In the genomic region with DNA sequence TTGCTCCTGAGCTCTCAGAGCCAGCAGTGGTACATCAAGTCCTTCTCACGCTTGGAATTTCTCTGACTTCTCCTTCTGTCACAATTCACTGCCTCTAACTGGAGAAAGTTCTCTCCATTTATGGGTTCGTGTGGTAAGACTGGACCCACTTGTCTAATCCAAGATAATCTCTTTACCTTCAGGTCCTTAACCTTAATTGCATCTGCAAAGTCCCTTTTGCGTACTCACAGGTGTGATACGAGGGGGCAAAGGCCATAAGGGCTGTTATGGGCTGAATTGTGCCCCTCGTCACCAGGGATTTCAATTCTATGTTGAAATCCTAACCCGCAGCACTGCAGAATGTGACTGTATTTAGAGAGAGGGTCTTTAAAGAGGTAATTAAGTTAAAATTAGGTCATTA, we compare ENCODE assay signal across 22 cellular contexts. TPM values are rescaled to one million over a fixed set of nuclear protein-coding genes. Genes with fewer than 3 reads are reported as not detected.
"Had no signal": no experiment of that assay in that cellular context is flagged by ENCODE, and none has a peak within 500 bp of the region (broad histone marks: within the 10 kb centered on the region; RNA-seq: fewer than 3 reads in every experiment).

No MANE protein-coding gene starts in this region.

- H3K36me3 ChIP-seq: esophagus muscularis mucosa, gastrocnemius medialis, heart right ventricle, thoracic aorta, transverse colon had no signal

- H3K9me3 Mint-ChIP-seq: dendritic cell treated with granulocyte-macrophage colony-stimulating factor and Interleukin-4, amounts not matched to agents 40 ng/mL and 50 ng/mL, for 4 days; effector memory CD8-positive, alpha-beta T cell; natural killer cell; stimulated activated naive B cell treated with anti-CD40 and anti-IgM and Interleukin-4, amounts not matched to agents 10 μg/mL and 1 μg/mL and 100 μg/mL, for 72 hours; stimulated activated naive CD8-positive, alpha-beta T cell treated with anti-CD3 and anti-CD28 coated beads, Interleukin-15, amount 100 ng/mL, for 72 hours had no signal

- H3K27ac ChIP-seq: epithelial cell of prostate, esophagus muscularis mucosa, gastrocnemius medialis, heart right ventricle, psoas muscle, thoracic aorta, transverse colon had no signal

- H3K27ac Mint-ChIP-seq: dendritic cell treated with granulocyte-macrophage colony-stimulating factor and Interleukin-4, amounts not matched to agents 40 ng/mL and 50 ng/mL, for 4 days; effector memory CD8-positive, alpha-beta T cell; natural killer cell; stimulated activated naive B cell treated with anti-CD40 and anti-IgM and Interleukin-4, amounts not matched to agents 10 μg/mL and 1 μg/mL and 100 μg/mL, for 72 hours; stimulated activated naive CD8-positive, alpha-beta T cell treated with anti-CD3 and anti-CD28 coated beads, Interleukin-15, amount 100 ng/mL, for 72 hours had no signal

- H3K9me3 ChIP-seq: esophagus muscularis mucosa, gastrocnemius medialis, heart right ventricle, mucosa of descending colon, psoas muscle, thoracic aorta, transverse colon had no signal

- H3K36me3 Mint-ChIP-seq: natural killer cell; stimulated activated naive B cell treated with anti-CD40 and anti-IgM and Interleukin-4, amounts not matched to agents 10 μg/mL and 1 μg/mL and 100 μg/mL, for 72 hours had no signal

- FAIRE-seq: colon had no signal

- H3K4me1 Mint-ChIP-seq: natural killer cell; stimulated activated naive CD8-positive, alpha-beta T cell treated with anti-CD3 and anti-CD28 coated beads, Interleukin-15, amount 100 ng/mL, for 72 hours had no signal

- H3K27me3 ChIP-seq: esophagus muscularis mucosa, gastrocnemius medialis, heart right ventricle, transverse colon had no signal

- ATAC-seq: effector memory CD8-positive, alpha-beta T cell; gastrocnemius medialis; heart right ventricle; left lobe of liver; mucosa of descending colon; natural killer cell; psoas muscle; sciatic nerve; stimulated activated naive B cell treated with anti-CD40 and anti-IgM and Interleukin-4, amounts not matched to agents 10 μg/mL and 1 μg/mL and 100 μg/mL, for 72 hours; stimulated activated naive CD8-positive, alpha-beta T cell treated with anti-CD3 and anti-CD28 coated beads, Interleukin-15, amount 100 ng/mL, for 72 hours had no signal

- DNase-seq: effector memory CD8-positive, alpha-beta T cell; gastrocnemius medialis; heart right ventricle; hypothalamus; islet precursor cell; mammary epithelial cell; mucosa of descending colon; natural killer cell; psoas muscle; retina; stimulated activated CD4-positive, alpha-beta T cell treated with anti-CD3 and anti-CD28 coated beads, Interleukin-2, amount 100 ng/mL, for 24 hours; stimulated activated CD4-positive, alpha-beta T cell treated with anti-CD3 and anti-CD28 coated beads, Interleukin-4, amount 100 ng/mL, for 4 hours; stimulated activated naive B cell treated with anti-CD40 and anti-IgM and Interleukin-4, amounts not matched to agents 10 μg/mL and 1 μg/mL and 100 μg/mL, for 72 hours; stimulated activated naive CD8-positive, alpha-beta T cell treated with anti-CD3 and anti-CD28 coated beads, Interleukin-15, amount 100 ng/mL, for 72 hours; transverse colon had no signal

- H3K4me3 Mint-ChIP-seq: dendritic cell treated with granulocyte-macrophage colony-stimulating factor and Interleukin-4, amounts not matched to agents 40 ng/mL and 50 ng/mL, for 4 days; natural killer cell; stimulated activated naive B cell treated with anti-CD40 and anti-IgM and Interleukin-4, amounts not matched to agents 10 μg/mL and 1 μg/mL and 100 μg/mL, for 72 hours; stimulated activated naive CD8-positive, alpha-beta T cell treated with anti-CD3 and anti-CD28 coated beads, Interleukin-15, amount 100 ng/mL, for 72 hours had no signal

- H3K4me1 ChIP-seq: esophagus muscularis mucosa, gastrocnemius medialis, heart right ventricle, psoas muscle, transverse colon had no signal

- H3K4me3 ChIP-seq: esophagus muscularis mucosa, gastrocnemius medialis, heart right ventricle, mucosa of descending colon, psoas muscle, thoracic aorta, transverse colon had no signal

RNA-seq across cellular contexts. Expression of gene TMEM217, which starts 27.8 kb away (rescaled TPM):
- total RNA-seq: left lobe of liver had no signal
